ENCODE assay signal across 9 cellular contexts in the genomic region with DNA sequence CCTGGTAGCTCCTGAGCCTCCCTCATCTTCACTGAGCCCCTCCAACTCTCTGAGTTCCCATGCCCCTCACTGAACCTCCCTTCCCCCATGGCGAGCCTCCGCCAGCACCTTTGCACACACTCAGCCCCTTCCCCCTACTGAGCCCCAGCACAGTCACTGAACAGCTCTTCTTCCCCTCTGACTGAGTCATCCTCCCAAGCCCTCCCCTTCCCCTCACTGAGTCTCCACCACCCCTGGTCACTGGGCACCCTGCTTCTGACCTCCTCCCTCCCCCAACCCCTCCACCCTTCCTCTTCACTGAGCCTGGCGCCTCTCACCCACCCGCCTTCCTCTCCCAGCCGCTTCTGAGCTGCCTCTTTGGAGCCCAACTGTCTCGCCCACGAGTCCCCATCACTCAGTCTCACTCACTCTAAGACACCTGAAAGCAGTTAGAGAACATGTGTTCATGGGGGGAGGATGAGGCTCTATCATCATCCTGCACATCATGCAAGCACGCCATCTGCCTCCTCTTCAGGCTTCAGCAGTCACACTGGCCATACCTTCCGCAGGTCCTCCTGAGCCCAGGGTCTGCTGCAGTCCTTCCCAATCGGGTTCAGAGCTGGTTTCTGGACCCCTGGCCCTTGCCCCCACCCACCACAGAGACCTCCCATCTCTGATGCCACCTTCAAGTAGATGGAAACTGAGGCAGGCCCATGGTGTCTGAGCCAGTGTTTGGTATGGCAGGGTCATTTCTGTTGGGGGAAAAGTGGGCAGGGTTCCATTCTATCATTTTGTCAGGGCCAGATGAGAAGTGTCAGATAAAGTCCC. TPM values are rescaled to one million over a fixed set of nuclear protein-coding genes. Genes with fewer than 3 reads are reported as not detected.
A peak's percentile ranks its signal among the peaks of the same experiment; 100 is the strongest.
DNase-seq lines count a peak whose midpoint lies in the region; ATAC-seq and TF ChIP-seq lines count a peak whose summit lies in the region.
"Had no signal": no experiment of that assay in that cellular context is flagged by ENCODE, and none has a peak within 500 bp of the region (broad histone marks: within the 10 kb centered on the region; RNA-seq: fewer than 3 reads in every experiment).

No MANE protein-coding gene starts in this region.

- peaks cover 0 to 19% (median 7%) of the 10 kb centered on the region in 7 donors for H3K9me3 Mint-ChIP-seq in CD14-positive monocyte
- no peaks in the 10 kb centered on the region for H3K9me3 Mint-ChIP-seq in T-helper 2 cell treated with Interferon-gamma antibody and Interleukin-4, amounts not matched to agents 5 μg/mL and 100 μg/mL, for 36 hours

- H3K4me3 Mint-ChIP-seq in CD14-positive monocyte: peak overlapping the region; percentile 61 to 87
- H3K4me3 Mint-ChIP-seq in T-helper 2 cell treated with Interferon-gamma antibody and Interleukin-4, amounts not matched to agents 5 μg/mL and 100 μg/mL, for 36 hours: peak overlapping the region; percentile 36

- no peak overlapping the region for H3K27ac ChIP-seq in left lung
- H3K27ac ChIP-seq: transverse colon had no signal

- peaks cover 15 to 81% of the 10 kb centered on the region in 2 donors for H3K27me3 ChIP-seq in left lung

- peak overlapping the region in 5 of 7 donors; percentile 62 to 89 (median 87) for H3K27ac Mint-ChIP-seq in CD14-positive monocyte
- no peak overlapping the region for H3K27ac Mint-ChIP-seq in T-helper 2 cell treated with Interferon-gamma antibody and Interleukin-4, amounts not matched to agents 5 μg/mL and 100 μg/mL, for 36 hours

- no peak overlapping the region for H3K4me3 ChIP-seq in left lung
- H3K4me3 ChIP-seq: transverse colon had no signal

- peaks cover 38% of the 10 kb centered on the region for H3K4me1 Mint-ChIP-seq in CD14-positive monocyte
- H3K4me1 Mint-ChIP-seq in T-helper 2 cell treated with Interferon-gamma antibody and Interleukin-4, amounts not matched to agents 5 μg/mL and 100 μg/mL, for 36 hours (ENCODE audit: low read depth): peaks cover 15% of the 10 kb centered on the region

- H3K27me3 Mint-ChIP-seq in CD14-positive monocyte (ENCODE audit: low read depth in 3 of 3): peaks cover 58 to 70% (median 59%) of the 10 kb centered on the region in 3 donors
- peaks cover 60% of the 10 kb centered on the region for H3K27me3 Mint-ChIP-seq in T-helper 2 cell treated with Interferon-gamma antibody and Interleukin-4, amounts not matched to agents 5 μg/mL and 100 μg/mL, for 36 hours (ENCODE audit: low read depth)

- intact Hi-C loops in CD14-positive monocyte (cut with micrococcal nuclease) (no loop called here), left lung (cut with DNase I) (no loop called here)

- H3K9me3 ChIP-seq in left lung: no peaks in the 10 kb centered on the region
- H3K9me3 ChIP-seq: transverse colon had no signal

- H3K4me1 ChIP-seq in left lung: peaks cover 0 to 37% of the 10 kb centered on the region in 2 donors

- TF ChIP-seq CTCF in CD14-positive monocyte (IDR thresholded peaks at IDR 0.05) (no peak), GM20000 (IDR thresholded peaks at IDR 0.05; ENCODE audit: extremely low read depth, missing control alignments) (no peak), left lung (IDR thresholded peaks at IDR 0.05) (no peak)

- ATAC-seq in left lung: peak; percentile 5

- peak; percentile 90 for DNase-seq in CD14-positive monocyte (ENCODE audit: low spot score)
- peak; percentile 72 for DNase-seq in GM20000 (ENCODE audit: low spot score)
- no peak for DNase-seq in T-helper 2 cell treated with Interferon-gamma antibody and Interleukin-4, amounts not matched to agents 5 μg/mL and 100 μg/mL, for 36 hours (ENCODE audit: low spot score)
- DNase-seq in left lung: no peak
- no peak for DNase-seq in HuH-7.5 (ENCODE audit: low spot score)
- no peak for DNase-seq in NCI-H1105 (lab: John Stamatoyannopoulos, UW)
- DNase-seq in SHP77 (lab: John Stamatoyannopoulos, UW): no peak
- DNase-seq in dedifferentiated amniotic fluid mesenchymal stem cell (ENCODE audit: extremely low spot score): no peak
- DNase-seq: transverse colon had no signal

- H3K36me3 ChIP-seq in left lung: no peaks in the 10 kb centered on the region
- H3K36me3 ChIP-seq: transverse colon had no signal

- peaks cover 12 to 16% of the 10 kb centered on the region in 2 donors for H3K36me3 Mint-ChIP-seq in CD14-positive monocyte
- H3K36me3 Mint-ChIP-seq in T-helper 2 cell treated with Interferon-gamma antibody and Interleukin-4, amounts not matched to agents 5 μg/mL and 100 μg/mL, for 36 hours (ENCODE audit: low read depth): no peaks in the 10 kb centered on the region

RNA-seq across cellular contexts. Expression of a gene that starts 2.0 kb away (rescaled TPM):
- under 1 TPM; 0.55 to 0.92 TPM for polyA plus RNA-seq in CD14-positive monocyte
- 10 to 100 TPM; 23.4 to 27.7 TPM for total RNA-seq in left lung

RNA-seq across cellular contexts. Expression of a gene that starts 21.1 kb away (rescaled TPM):
- under 1 TPM; 0.27 to 0.58 TPM for polyA plus RNA-seq in CD14-positive monocyte
- 10 to 100 TPM; 22.9 to 27.3 TPM for total RNA-seq in left lung

RNA-seq across cellular contexts. Expression of a gene that starts 31.2 kb away (rescaled TPM):
- not detected for polyA plus RNA-seq in CD14-positive monocyte
- total RNA-seq in left lung: 10 to 100 TPM in 1 of 2 donors, 1 to 10 TPM in 1; 8.6 to 12.1 TPM

Comparison
In these comparisons a context has a peak if more than half of its experiments do, and no peak if none do; other contexts are left out.
1. DNase-seq: peak in CD14-positive monocyte (single experiment) and GM20000 (single experiment); none in T-helper 2 cell treated with Interferon-gamma antibody and Interleukin-4, amounts not matched to agents 5 μg/mL and 100 μg/mL, for 36 hours (single experiment), left lung (0 of 2), HuH-7.5 (single experiment), NCI-H1105 (single experiment), SHP77 (0 of 2) and dedifferentiated amniotic fluid mesenchymal stem cell (single experiment).